22 cellular contexts compared by ENCODE assay signal in the genomic region with DNA sequence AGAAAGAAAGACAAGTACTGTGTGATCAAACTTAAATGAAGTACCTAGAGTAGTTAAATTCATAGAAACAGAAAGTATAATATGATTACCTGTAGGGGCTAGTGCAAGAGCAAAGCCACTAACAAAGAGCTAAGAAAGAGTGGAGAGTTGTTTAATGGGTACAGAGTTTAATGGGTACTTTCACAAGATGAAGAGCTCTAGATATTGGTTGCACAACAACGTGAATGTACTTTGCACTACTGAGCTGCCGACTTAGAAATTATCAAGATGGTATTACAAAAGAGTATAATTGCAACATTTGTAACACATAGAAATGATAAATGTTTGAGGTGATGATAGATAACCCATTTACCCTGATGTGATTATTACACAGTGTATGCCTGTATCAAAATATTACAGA.
"Had no signal": no experiment of that assay in that cellular context is flagged by ENCODE, and none has a peak within 500 bp of the region (broad histone marks: within the 10 kb centered on the region; RNA-seq: fewer than 3 reads in every experiment).

No MANE protein-coding gene starts in this region.

- DNase-seq: activated B cell treated with CpG ODN at 0.5 μM for 24 hours; activated CD4-positive, alpha-beta T cell treated with anti-CD3 and anti-CD28 coated beads, Interleukin-2, amount 50 U/mL, for 1 hour; activated CD8-positive, alpha-beta T cell treated with anti-CD3 and anti-CD28 coated beads for 36 hours; activated naive CD4-positive, alpha-beta T cell; activated T-cell treated with anti-CD3 and anti-CD28 coated beads, Interleukin-2, amount 50 U/mL, for 72 hours; anterior cingulate cortex; endodermal cell; foreskin keratinocyte; heart left ventricle; mesendoderm; mucosa of descending colon; right cardiac atrium; spleen; stimulated activated naive CD4-positive, alpha-beta T cell; T-helper 17 cell; T1000 had no signal

- H3K27me3 ChIP-seq: foreskin keratinocyte, heart left ventricle, spleen, tibial nerve had no signal

- ATAC-seq: activated CD8-positive, alpha-beta T cell treated with anti-CD3 and anti-CD28 coated beads for 36 hours; activated naive CD4-positive, alpha-beta T cell treated with anti-CD3 and anti-CD28 coated beads, Interleukin-2, amount 50 U/mL, for 72 hours; activated T-cell treated with anti-CD3 and anti-CD28 coated beads, Interleukin-2, amount 50 U/mL, for 72 hours; esophagus mucosa; foreskin keratinocyte; heart left ventricle; mucosa of descending colon; natural killer cell treated with Interleukin-12 subunit alpha and Interleukin-12 subunit beta and Interleukin-15 and Interleukin-18, amount 100 ng/mL, for 72 hours; right cardiac atrium; T-helper 17 cell had no signal

- H3K4me1 ChIP-seq: foreskin keratinocyte, heart left ventricle, spleen, tibial nerve had no signal

- H3K9me3 ChIP-seq: mucosa of descending colon, tibial nerve had no signal

- H3K36me3 ChIP-seq: heart left ventricle, spleen, tibial nerve had no signal

- FAIRE-seq: bronchial epithelial cell had no signal

- H3K4me3 ChIP-seq: heart left ventricle, lung, mucosa of descending colon, spleen, tibial nerve had no signal

- H3K27ac ChIP-seq: foreskin keratinocyte, heart left ventricle, spleen, tibial nerve had no signal
